Comparison of ENCODE assay signal across 8 cellular contexts in the genomic region with DNA sequence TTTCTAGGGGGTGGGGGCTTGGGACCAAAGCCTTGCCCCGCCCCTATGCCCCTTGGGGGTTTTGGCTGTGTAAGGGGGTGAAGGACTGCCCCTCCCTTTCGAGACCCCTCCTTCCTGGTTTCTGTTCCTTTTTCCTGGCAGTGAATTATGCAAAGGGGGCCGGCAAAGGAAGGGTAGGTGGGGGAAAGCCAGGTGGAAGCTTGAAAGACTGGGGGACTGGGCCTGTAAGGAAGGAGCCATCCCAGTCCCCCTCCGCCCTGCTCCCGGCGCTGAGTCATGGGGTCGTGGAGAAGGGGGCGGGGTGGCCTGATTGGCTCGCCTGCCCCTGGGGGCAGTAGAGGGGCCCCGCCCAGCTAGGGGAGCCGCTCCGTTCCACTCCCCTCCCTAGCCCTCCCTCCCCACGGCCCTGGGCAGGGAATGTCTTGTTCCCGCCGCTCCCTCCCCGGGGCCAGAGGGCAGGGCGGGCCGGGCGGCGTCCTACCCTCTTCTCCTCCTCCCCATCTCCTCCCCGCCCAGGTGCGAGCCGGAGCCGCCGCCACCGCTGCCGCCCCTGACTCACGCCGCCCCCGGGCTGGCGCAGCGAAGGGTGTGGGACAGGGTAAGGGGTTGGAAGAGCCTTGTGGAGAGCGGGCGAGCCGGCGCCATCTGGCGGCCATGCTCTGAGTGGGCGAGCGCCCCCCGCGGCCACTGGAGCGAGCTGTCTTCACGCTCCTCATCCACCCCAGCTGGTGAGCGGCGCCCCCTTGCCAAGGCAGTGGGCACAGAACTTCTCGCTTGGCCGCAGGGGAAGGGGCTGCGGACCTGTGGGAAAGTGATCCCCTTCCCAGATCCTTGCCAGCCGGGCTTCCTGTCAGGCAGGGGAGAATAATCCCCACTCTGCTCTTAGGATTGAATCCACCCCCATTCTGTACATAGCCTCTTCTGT. TPM values are rescaled to one million over a fixed set of nuclear protein-coding genes. Genes with fewer than 3 reads are reported as not detected.
A peak's percentile ranks its signal among the peaks of the same experiment; 100 is the strongest.
DNase-seq lines count a peak whose midpoint lies in the region; ATAC-seq and TF ChIP-seq lines count a peak whose summit lies in the region.

No MANE protein-coding gene starts in this region.

- intact Hi-C loops in head of caudate nucleus (cut with DNase I) = no loop called here
- intact Hi-C loops in ovary (cut with DNase I) = loop anchor here in 1 of 4 donors (5.0 kb wide), 1 partner anchor 35 kb away; a partner anchor contains a TSS

- peak; percentile 97 for ATAC-seq in SK-N-SH treated with all-trans-retinoic acid at 6 μM for 48 hours
- peak; percentile 87 to 93 for ATAC-seq in activated naive CD4-positive, alpha-beta T cell treated with anti-CD3 and anti-CD28 coated beads, Interleukin-2, amount 50 U/mL, for 72 hours
- ATAC-seq in thoracic aorta (ENCODE audit: insufficient number of reproducible peaks, low FRiP score, low read depth) = peak; percentile 87

- in situ Hi-C loops in GM23248 (cut with MboI) = no loop called here

- H3K27me3 ChIP-seq in GM23248 (replicated peaks; ENCODE audit: insufficient read depth) (no peaks in the 10 kb centered on the region), ovary (no peaks in the 10 kb centered on the region), thoracic aorta (replicated peaks; ENCODE audit: insufficient read depth) (no peaks in the 10 kb centered on the region)

- H2AFZ ChIP-seq in GM23248 = peak overlapping the region; percentile 47; the same call in 1 of the 2 replicates

- H3K4me2 ChIP-seq in GM23248 (ENCODE audit: unreplicated experiment) = peak overlapping the region; percentile 58

- peak overlapping the region; percentile 49 for H3K27ac ChIP-seq in GM23248
- peak overlapping the region; percentile 79 to 81 for H3K27ac ChIP-seq in ovary
- peak overlapping the region; percentile 61 to 95 for H3K27ac ChIP-seq in thoracic aorta

- TF ChIP-seq POLR2A in ovary (IDR thresholded peaks at IDR 0.05) = peak; percentile 62

- no peaks in the 10 kb centered on the region for H3K9me3 Mint-ChIP-seq in activated naive CD4-positive, alpha-beta T cell treated with anti-CD3 and anti-CD28 coated beads, Interleukin-2, amount 50 U/mL, for 72 hours

- no peaks in the 10 kb centered on the region for H3K79me2 ChIP-seq in GM23248 (ENCODE audit: insufficient read depth)

- no peaks in the 10 kb centered on the region for H3F3A ChIP-seq in GM23248 (ENCODE audit: insufficient read depth)

- H3K9me3 ChIP-seq in GM23248 (ENCODE audit: low read depth) (no peaks in the 10 kb centered on the region), ovary (no peaks in the 10 kb centered on the region), thoracic aorta (no peaks in the 10 kb centered on the region)

- DNase-seq in EH (ENCODE audit: low read depth) (peak; percentile 84), GM23248 (peak; percentile 91), M059J (ENCODE audit: low read depth) (peak; percentile 96), head of caudate nucleus (peak; percentile 71 to 95 (median 89)), ovary (peak; percentile 89 to 97 (median 95)), thoracic aorta (ENCODE audit: low spot score) (peak; percentile 70)
- peak; percentile 93 for DNase-seq in activated naive CD4-positive, alpha-beta T cell treated with anti-CD3 and anti-CD28 coated beads, Interleukin-2, amount 50 U/mL, for 72 hours (ENCODE audit: low spot score in 2 of 2)

- H3K4me1 ChIP-seq in GM23248 (ENCODE audit: insufficient read depth) (peaks cover 15% of the 10 kb centered on the region), ovary (ENCODE audit: insufficient read depth) (peaks cover 6% of the 10 kb centered on the region), thoracic aorta (ENCODE audit: control insufficient read depth in 1 of 2, low read depth in 2 of 2) (peaks cover 12 to 13% of the 10 kb centered on the region in 2 donors)

- H3K36me3 Mint-ChIP-seq in activated naive CD4-positive, alpha-beta T cell treated with anti-CD3 and anti-CD28 coated beads, Interleukin-2, amount 50 U/mL, for 72 hours = peaks cover 10 to 15% of the 10 kb centered on the region in 2 donors

- no peaks in the 10 kb centered on the region for H3K9me2 ChIP-seq in GM23248 (ENCODE audit: insufficient read depth)

- 2 to 3% methylated on average over 22 to 48 of the region's 49 CpGs for WGBS in GM23248 (ENCODE audit: low coverage in 1 of 2, low lambda C conversion rate in 2 of 2, missing lambda C conversion rate in 2 of 2), 2 experiments
- WGBS in ovary, 3 donors = 3 to 4% (median 4%) methylated on average over 38 to 49 of the region's 49 CpGs

- H3K27ac Mint-ChIP-seq in activated naive CD4-positive, alpha-beta T cell treated with anti-CD3 and anti-CD28 coated beads, Interleukin-2, amount 50 U/mL, for 72 hours = peak overlapping the region; percentile 44 to 74

- TF ChIP-seq EP300 in ovary (IDR thresholded peaks at IDR 0.05) = peak; percentile 41

- H3K4me3 ChIP-seq in GM23248 (peak overlapping the region; percentile 64), ovary (peak overlapping the region; percentile 31), thoracic aorta (peak overlapping the region; percentile 80)

- H3K9ac ChIP-seq in GM23248 = peak overlapping the region; percentile 53

- TF ChIP-seq CTCF in ovary (IDR thresholded peaks at IDR 0.05) (peak; percentile 96 to 100 (median 99)), thoracic aorta (IDR thresholded peaks at IDR 0.05) (peak; percentile 98)

- H3K36me3 ChIP-seq in GM23248 (ENCODE audit: low read depth) = no peaks in the 10 kb centered on the region
- H3K36me3 ChIP-seq in ovary = no peaks in the 10 kb centered on the region
- H3K36me3 ChIP-seq in thoracic aorta = no peaks in the 10 kb centered on the region

- H4K20me1 ChIP-seq in GM23248 (ENCODE audit: insufficient read depth) = no peaks in the 10 kb centered on the region

TF ChIP-seq in SK-N-SH treated with all-trans-retinoic acid at 6 μM for 48 hours, 23 proteins besides CTCF, POLR2A, EP300 and RAD21:
- TF ChIP-seq ZNF8 (CRISPR knock-in tag; IDR thresholded peaks at IDR 0.05) = no peak
- TF ChIP-seq, protein P1, sequence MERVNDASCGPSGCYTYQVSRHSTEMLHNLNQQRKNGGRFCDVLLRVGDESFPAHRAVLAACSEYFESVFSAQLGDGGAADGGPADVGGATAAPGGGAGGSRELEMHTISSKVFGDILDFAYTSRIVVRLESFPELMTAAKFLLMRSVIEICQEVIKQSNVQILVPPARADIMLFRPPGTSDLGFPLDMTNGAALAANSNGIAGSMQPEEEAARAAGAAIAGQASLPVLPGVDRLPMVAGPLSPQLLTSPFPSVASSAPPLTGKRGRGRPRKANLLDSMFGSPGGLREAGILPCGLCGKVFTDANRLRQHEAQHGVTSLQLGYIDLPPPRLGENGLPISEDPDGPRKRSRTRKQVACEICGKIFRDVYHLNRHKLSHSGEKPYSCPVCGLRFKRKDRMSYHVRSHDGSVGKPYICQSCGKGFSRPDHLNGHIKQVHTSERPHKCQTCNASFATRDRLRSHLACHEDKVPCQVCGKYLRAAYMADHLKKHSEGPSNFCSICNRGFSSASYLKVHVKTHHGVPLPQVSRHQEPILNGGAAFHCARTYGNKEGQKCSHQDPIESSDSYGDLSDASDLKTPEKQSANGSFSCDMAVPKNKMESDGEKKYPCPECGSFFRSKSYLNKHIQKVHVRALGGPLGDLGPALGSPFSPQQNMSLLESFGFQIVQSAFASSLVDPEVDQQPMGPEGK (CRISPR knock-in tag; IDR thresholded peaks at IDR 0.05; ENCODE audit: borderline replicate concordance) = peak; percentile 44; the same call in 1 of the 2 replicates

RNA-seq across cellular contexts. Expression of a gene that starts 14.7 kb away (rescaled TPM):
- total RNA-seq in GM23248 (2014; rRNA removed; shearing (Covaris generic)) = 16.8 and 27.0 TPM in 2 replicates
- polyA plus RNA-seq in GM23248 (2016; fragmentation: Nextera tagmentation; extraction: Ambion mirVana) (2.3 and 2.9 TPM in 2 replicates), ovary (10 to 100 TPM in 1 of 2 donors, 1 to 10 TPM in 1; 3.6 to 18.2 TPM)
- 20.7 and 37.5 TPM in 2 replicates for total RNA-seq in M059J (2014; rRNA removed; shearing (Covaris generic))
- total RNA-seq in activated naive CD4-positive, alpha-beta T cell treated with anti-CD3 and anti-CD28 coated beads, Interleukin-2, amount 50 U/mL, for 72 hours = 100 to 1,000 TPM in 1 of 2 donors, 10 to 100 TPM in 1; 97.4 to 184 TPM
- total RNA-seq in ovary (10 to 100 TPM; 15.3 to 45.5 (median 33.1) TPM), thoracic aorta (10 to 100 TPM; 35.3 to 66.3 TPM)

RNA-seq across cellular contexts. Expression of a gene that starts 16.3 kb away (rescaled TPM):
- not detected in 2 replicates for total RNA-seq in GM23248 (2014; rRNA removed; shearing (Covaris generic))
- polyA plus RNA-seq in GM23248 (2016; fragmentation: Nextera tagmentation; extraction: Ambion mirVana) (0.14 and 0.16 TPM in 2 replicates), ovary (1 to 10 TPM in 1 of 2 donors, under 1 TPM in 1; 0.17 to 1.1 TPM)
- total RNA-seq in M059J (2014; rRNA removed; shearing (Covaris generic)) = not detected in 2 replicates
- 1 to 10 TPM; 1.5 to 1.8 TPM for total RNA-seq in activated naive CD4-positive, alpha-beta T cell treated with anti-CD3 and anti-CD28 coated beads, Interleukin-2, amount 50 U/mL, for 72 hours
- total RNA-seq in ovary (1 to 10 TPM in 4 of 7 donors, under 1 TPM in 2, not detected in 1; 0.45 to 1.4 (median 1.2) TPM), thoracic aorta (under 1 TPM in 1 of 2 donors, not detected in 1; 0.42 TPM)

RNA-seq across cellular contexts. Expression of a gene that starts 16.3 kb away (rescaled TPM):
- total RNA-seq in GM23248 (2014; rRNA removed; shearing (Covaris generic)) = not detected in 2 replicates
- polyA plus RNA-seq in GM23248 (2016; fragmentation: Nextera tagmentation; extraction: Ambion mirVana) (not detected in 2 replicates), ovary (under 1 TPM in 1 of 2 donors, not detected in 1; 0.06 TPM)
- not detected in 2 replicates for total RNA-seq in M059J (2014; rRNA removed; shearing (Covaris generic))
- total RNA-seq in activated naive CD4-positive, alpha-beta T cell treated with anti-CD3 and anti-CD28 coated beads, Interleukin-2, amount 50 U/mL, for 72 hours = under 1 TPM in 1 of 2 donors, not detected in 1; 0.34 TPM
- total RNA-seq in ovary (under 1 TPM in 4 of 7 donors, not detected in 3; 0.22 to 0.80 (median 0.51) TPM), thoracic aorta (not detected)

RNA-seq across cellular contexts. Expression of a gene that starts 23.9 kb away (rescaled TPM):
- not detected in 2 replicates for total RNA-seq in GM23248 (2014; rRNA removed; shearing (Covaris generic))
- polyA plus RNA-seq in GM23248 (2016; fragmentation: Nextera tagmentation; extraction: Ambion mirVana) (not detected in 2 replicates), ovary (not detected)
- not detected in 2 replicates for total RNA-seq in M059J (2014; rRNA removed; shearing (Covaris generic))
- under 1 TPM; 0.66 to 0.68 TPM for total RNA-seq in activated naive CD4-positive, alpha-beta T cell treated with anti-CD3 and anti-CD28 coated beads, Interleukin-2, amount 50 U/mL, for 72 hours
- total RNA-seq in ovary (not detected), thoracic aorta (not detected)

RNA-seq across cellular contexts. Expression of a gene that starts 33.8 kb away (rescaled TPM):
- total RNA-seq in GM23248 (2014; rRNA removed; shearing (Covaris generic)) = 85.6 and 109 TPM in 2 replicates
- polyA plus RNA-seq in GM23248 (2016; fragmentation: Nextera tagmentation; extraction: Ambion mirVana) (73.0 and 80.4 TPM in 2 replicates), ovary (10 to 100 TPM; 17.0 to 61.7 TPM)
- total RNA-seq in M059J (2014; rRNA removed; shearing (Covaris generic)) = 74.5 and 90.0 TPM in 2 replicates
- total RNA-seq in activated naive CD4-positive, alpha-beta T cell treated with anti-CD3 and anti-CD28 coated beads, Interleukin-2, amount 50 U/mL, for 72 hours = 10 to 100 TPM; 49.9 to 52.8 TPM
- total RNA-seq in ovary (100 to 1,000 TPM in 1 of 7 donors, 10 to 100 TPM in 6; 34.8 to 149 (median 67.8) TPM), thoracic aorta (100 to 1,000 TPM; 119 to 144 TPM)

Comparison
In these comparisons a context has a peak if more than half of its experiments do, and no peak if none do; other contexts are left out.
1. Peak in every context shown above with its lines: DNase-seq, ATAC-seq, H3K4me3 ChIP-seq and H3K27ac ChIP-seq.